23 cellular contexts compared by ENCODE assay signal in the genomic region with DNA sequence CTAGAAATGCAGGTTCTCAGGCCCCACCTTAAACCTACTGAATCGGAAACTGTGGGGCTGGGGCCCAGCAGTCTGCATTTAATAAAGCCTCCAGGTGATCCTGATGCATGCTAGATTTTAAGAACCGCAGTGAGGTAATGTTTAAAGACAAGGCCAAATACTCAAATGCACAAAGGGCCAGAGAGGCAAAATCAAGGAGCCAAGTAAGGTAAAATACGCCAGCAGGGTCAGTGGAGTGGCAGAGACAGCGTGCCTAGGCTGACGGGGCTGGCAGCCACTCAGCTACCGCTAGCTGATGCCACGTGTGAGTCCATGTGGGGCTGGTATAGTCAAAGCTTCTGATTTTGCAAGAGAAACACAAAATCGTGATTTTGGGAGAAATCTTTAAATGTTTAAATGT.
"Had no signal": no experiment of that assay in that cellular context is flagged by ENCODE, and none has a peak within 500 bp of the region (broad histone marks: within the 10 kb centered on the region; RNA-seq: fewer than 3 reads in every experiment).

No MANE protein-coding gene starts in this region.

- DNase-seq: activated CD4-positive, alpha-beta T cell treated with anti-CD3 and anti-CD28 coated beads for 36 hours; activated CD4-positive, CD25-positive, alpha-beta regulatory T cell; activated CD8-positive, alpha-beta memory T cell treated with anti-CD3 and anti-CD28 coated beads, Interleukin-2, amount 10 ng/mL, durations not matched to agents 7 days and 5 days; activated CD8-positive, alpha-beta T cell treated with anti-CD3 and anti-CD28 coated beads, Interleukin-2, amount 10 ng/mL, durations not matched to agents 7 days and 5 days; activated naive CD8-positive, alpha-beta T cell treated with anti-CD3 and anti-CD28 coated beads, Interleukin-2, amount 50 U/mL, for 24 hours; activated T-cell treated with anti-CD3 and anti-CD28 coated beads, Interleukin-2, amount 50 U/mL, for 48 hours; cerebellar nuclear complex; esophagus squamous epithelium; foreskin melanocyte; mammary epithelial cell; natural killer cell; right cardiac atrium; stimulated activated CD4-positive, alpha-beta T cell treated with anti-CD3 and anti-CD28 coated beads, Interleukin-15, amount 100 ng/mL, for 24 hours; stimulated activated CD4-positive, alpha-beta T cell treated with anti-CD3 and anti-CD28 coated beads, Interleukin-2, amount 100 ng/mL, for 24 hours; stimulated activated naive B cell treated with anti-CD40 and anti-IgM and Interleukin-4, amounts not matched to agents 10 μg/mL and 1 μg/mL and 100 μg/mL, for 72 hours; stomach; T-helper 2 cell had no signal

- H3K36me3 ChIP-seq: stomach had no signal

- H3K4me3 ChIP-seq: coronary artery, esophagus squamous epithelium, stomach, suprapubic skin, tibial nerve had no signal

- H3K27ac ChIP-seq: coronary artery, epithelial cell of prostate, esophagus squamous epithelium, stomach, suprapubic skin, tibial nerve had no signal

- FAIRE-seq: endometrium, islet of Langerhans had no signal

- H3K9me3 ChIP-seq: esophagus squamous epithelium, stomach, suprapubic skin, tibial nerve had no signal

- H3K27me3 ChIP-seq: esophagus squamous epithelium, stomach, suprapubic skin, tibial nerve had no signal

- H3K4me1 ChIP-seq: suprapubic skin, tibial nerve had no signal

- ATAC-seq: activated CD4-positive, alpha-beta T cell treated with anti-CD3 and anti-CD28 coated beads for 36 hours; activated CD8-positive, alpha-beta memory T cell treated with anti-CD3 and anti-CD28 coated beads, Interleukin-2, amount 10 ng/mL, durations not matched to agents 7 days and 5 days; activated CD8-positive, alpha-beta T cell treated with anti-CD3 and anti-CD28 coated beads, Interleukin-2, amount 10 ng/mL, durations not matched to agents 7 days and 5 days; activated naive CD8-positive, alpha-beta T cell treated with anti-CD3 and anti-CD28 coated beads, Interleukin-2, amount 50 U/mL, for 24 hours; natural killer cell; right cardiac atrium had no signal
